1 cellular context compared by ENCODE assay signal in the genomic region with DNA sequence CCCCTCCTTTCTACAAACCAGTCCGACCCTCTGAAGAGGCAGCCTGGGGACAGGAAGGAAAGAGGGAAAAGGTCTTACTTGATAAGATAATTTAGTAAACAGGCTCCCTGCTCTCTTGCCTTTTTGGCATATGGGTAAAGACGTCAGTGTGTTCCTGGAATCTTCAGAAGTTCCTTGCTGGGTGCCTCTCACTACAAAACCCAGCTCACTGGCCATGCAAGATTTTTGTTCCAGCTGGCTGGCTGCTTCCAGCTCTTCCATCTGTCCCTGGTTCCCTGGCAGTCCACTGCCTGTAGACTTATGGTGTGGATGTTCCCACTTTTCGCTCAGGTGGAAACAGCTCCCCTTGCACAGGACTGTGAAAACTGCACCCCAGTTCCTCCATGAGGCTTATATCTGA.
TF ChIP-seq lines count a peak whose summit lies in the region.

No MANE protein-coding gene starts in this region.

TF ChIP-seq in IMR-90, 13 proteins besides CTCF, POLR2A, EP300 and RAD21 (continued from another document):
- no peak for TF ChIP-seq BHLHE40 (IDR thresholded peaks at IDR 0.05; ENCODE audit: low read depth, low read length)
- no peak for TF ChIP-seq MAFK (IDR thresholded peaks at IDR 0.05; ENCODE audit: low read depth, low read length)
- TF ChIP-seq NFE2L2 (IDR thresholded peaks at IDR 0.05; ENCODE audit: low read depth, low read length) = no peak
- no peak for TF ChIP-seq FOS (IDR thresholded peaks at IDR 0.05; ENCODE audit: low read depth, low read length)
- no peak for TF ChIP-seq CHD1 (IDR thresholded peaks at IDR 0.05; ENCODE audit: low read depth, low read length)
- no peak for TF ChIP-seq MXI1 (IDR thresholded peaks at IDR 0.05; ENCODE audit: borderline replicate concordance, low read depth, low read length)
- TF ChIP-seq, protein P1, sequence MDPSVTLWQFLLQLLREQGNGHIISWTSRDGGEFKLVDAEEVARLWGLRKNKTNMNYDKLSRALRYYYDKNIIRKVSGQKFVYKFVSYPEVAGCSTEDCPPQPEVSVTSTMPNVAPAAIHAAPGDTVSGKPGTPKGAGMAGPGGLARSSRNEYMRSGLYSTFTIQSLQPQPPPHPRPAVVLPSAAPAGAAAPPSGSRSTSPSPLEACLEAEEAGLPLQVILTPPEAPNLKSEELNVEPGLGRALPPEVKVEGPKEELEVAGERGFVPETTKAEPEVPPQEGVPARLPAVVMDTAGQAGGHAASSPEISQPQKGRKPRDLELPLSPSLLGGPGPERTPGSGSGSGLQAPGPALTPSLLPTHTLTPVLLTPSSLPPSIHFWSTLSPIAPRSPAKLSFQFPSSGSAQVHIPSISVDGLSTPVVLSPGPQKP (IDR thresholded peaks at IDR 0.05; ENCODE audit: borderline replicate concordance, low read depth, low read length) = no peak
- TF ChIP-seq MAZ (IDR thresholded peaks at IDR 0.05; ENCODE audit: borderline replicate concordance, low read depth, low read length) = no peak
- no peak for TF ChIP-seq RFX5 (IDR thresholded peaks at IDR 0.05; ENCODE audit: low read depth, low read length)
